ENCODE assay signal across 37 cellular contexts in the genomic region with DNA sequence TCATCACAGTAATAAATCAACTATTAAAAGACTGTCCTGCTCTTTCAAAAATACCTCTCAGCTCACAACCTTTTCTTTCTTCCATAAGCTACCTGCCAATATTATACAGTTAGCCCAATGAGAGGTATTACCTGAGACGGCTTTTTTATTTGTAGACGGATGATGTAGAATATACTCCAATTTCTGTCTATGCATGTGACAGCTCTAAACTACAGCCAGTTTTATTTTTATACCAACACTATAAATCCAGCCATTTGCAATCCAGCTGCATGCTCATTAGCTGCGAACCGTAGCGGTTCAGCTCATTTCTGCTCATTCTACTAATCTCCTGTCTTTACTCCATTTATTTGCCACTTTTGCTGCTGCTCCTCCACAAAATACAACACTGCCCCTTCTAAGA.
"Had no signal": no experiment of that assay in that cellular context is flagged by ENCODE, and none has a peak within 500 bp of the region (broad histone marks: within the 10 kb centered on the region; RNA-seq: fewer than 3 reads in every experiment).

No MANE protein-coding gene starts in this region.

- H3K36me3 Mint-ChIP-seq: activated naive CD4-positive, alpha-beta T cell treated with anti-CD3 and anti-CD28 coated beads, Interleukin-2, amount 10 ng/mL, durations not matched to agents 7 days and 5 days; activated naive CD4-positive, alpha-beta T cell treated with anti-CD3 and anti-CD28 coated beads, Interleukin-2, amount 50 U/mL, for 72 hours had no signal

- H3K9me3 ChIP-seq: adrenal gland, ascending aorta, body of pancreas, breast epithelium had no signal

- H3K9me3 Mint-ChIP-seq: activated naive CD4-positive, alpha-beta T cell treated with anti-CD3 and anti-CD28 coated beads for 36 hours; activated naive CD4-positive, alpha-beta T cell treated with anti-CD3 and anti-CD28 coated beads, Interleukin-2, amount 10 ng/mL, durations not matched to agents 7 days and 5 days; activated naive CD4-positive, alpha-beta T cell treated with anti-CD3 and anti-CD28 coated beads, Interleukin-2, amount 50 U/mL, for 24 hours; activated naive CD4-positive, alpha-beta T cell treated with anti-CD3 and anti-CD28 coated beads, Interleukin-2, amount 50 U/mL, for 72 hours; activated naive CD8-positive, alpha-beta T cell treated with anti-CD3 and anti-CD28 coated beads for 36 hours; activated naive CD8-positive, alpha-beta T cell treated with anti-CD3 and anti-CD28 coated beads, Interleukin-2, amount 10 ng/mL, durations not matched to agents 7 days and 5 days; activated naive CD8-positive, alpha-beta T cell treated with anti-CD3 and anti-CD28 coated beads, Interleukin-2, amount 50 U/mL, for 24 hours; activated T-cell treated with anti-CD3 and anti-CD28 coated beads, Interleukin-2, amount 50 U/mL, for 24 hours; activated T-cell treated with anti-CD3 and anti-CD28 coated beads, Interleukin-2, amount 50 U/mL, for 4 hours; activated T-cell treated with anti-CD3 and anti-CD28 coated beads, Interleukin-2, amount 50 U/mL, for 72 hours; activated T-helper 1 cell treated with anti-CD3 and anti-CD28 coated beads, Interleukin-12 subunit alpha, Interleukin-12 subunit beta, Interleukin-2, Interleukin-4 antibody, amounts not matched to agents 30 ng/mL and 10 ng/mL and 1 ng/mL, durations not matched to agents 14 hours and 24 hours and 36 hours; activated T-helper 17 cell treated with anti-CD3 and anti-CD28 coated beads, Interleukin-2, amount 50 U/mL, for 72 hours; activated T-helper 2 cell treated with anti-CD3 and anti-CD28 coated beads, Interferon-gamma antibody, Interleukin-2, Interleukin-4, amounts not matched to agents 10 μg/mL and 5 μg/mL and 100 μg/mL, durations not matched to agents 14 hours and 24 hours and 36 hours; brain; central memory CD8-positive, alpha-beta T cell had no signal

- H3K27ac ChIP-seq: ascending aorta, body of pancreas, brain microvascular endothelial cell, breast epithelium, cardiac muscle cell had no signal

- H3K27ac Mint-ChIP-seq: activated naive CD4-positive, alpha-beta T cell treated with anti-CD3 and anti-CD28 coated beads for 36 hours; activated naive CD4-positive, alpha-beta T cell treated with anti-CD3 and anti-CD28 coated beads, Interleukin-2, amount 10 ng/mL, durations not matched to agents 7 days and 5 days; activated naive CD4-positive, alpha-beta T cell treated with anti-CD3 and anti-CD28 coated beads, Interleukin-2, amount 50 U/mL, for 24 hours; activated naive CD4-positive, alpha-beta T cell treated with anti-CD3 and anti-CD28 coated beads, Interleukin-2, amount 50 U/mL, for 72 hours; activated naive CD8-positive, alpha-beta T cell; activated naive CD8-positive, alpha-beta T cell treated with anti-CD3 and anti-CD28 coated beads for 36 hours; activated naive CD8-positive, alpha-beta T cell treated with anti-CD3 and anti-CD28 coated beads, Interleukin-2, amount 10 ng/mL, durations not matched to agents 7 days and 5 days; activated naive CD8-positive, alpha-beta T cell treated with anti-CD3 and anti-CD28 coated beads, Interleukin-2, amount 50 U/mL, for 24 hours; activated T-cell treated with anti-CD3 and anti-CD28 coated beads, Interleukin-2, amount 50 U/mL, for 24 hours; activated T-cell treated with anti-CD3 and anti-CD28 coated beads, Interleukin-2, amount 50 U/mL, for 72 hours; activated T-helper 1 cell treated with anti-CD3 and anti-CD28 coated beads, Interleukin-12 subunit alpha, Interleukin-12 subunit beta, Interleukin-2, Interleukin-4 antibody, amounts not matched to agents 30 ng/mL and 10 ng/mL and 1 ng/mL, durations not matched to agents 14 hours and 24 hours and 36 hours; activated T-helper 17 cell treated with anti-CD3 and anti-CD28 coated beads, Interleukin-2, amount 50 U/mL, for 72 hours; activated T-helper 2 cell treated with anti-CD3 and anti-CD28 coated beads, Interferon-gamma antibody, Interleukin-2, Interleukin-4, amounts not matched to agents 10 μg/mL and 5 μg/mL and 100 μg/mL, durations not matched to agents 14 hours and 24 hours and 36 hours had no signal

- H3K27me3 ChIP-seq: adrenal gland, ascending aorta, body of pancreas, brain microvascular endothelial cell, breast epithelium, cardiac muscle cell had no signal

- H3K4me3 Mint-ChIP-seq: activated naive CD4-positive, alpha-beta T cell treated with anti-CD3 and anti-CD28 coated beads for 36 hours; activated naive CD4-positive, alpha-beta T cell treated with anti-CD3 and anti-CD28 coated beads, Interleukin-2, amount 10 ng/mL, durations not matched to agents 7 days and 5 days; activated naive CD4-positive, alpha-beta T cell treated with anti-CD3 and anti-CD28 coated beads, Interleukin-2, amount 50 U/mL, for 24 hours; activated naive CD8-positive, alpha-beta T cell; activated naive CD8-positive, alpha-beta T cell treated with anti-CD3 and anti-CD28 coated beads for 36 hours; activated naive CD8-positive, alpha-beta T cell treated with anti-CD3 and anti-CD28 coated beads, Interleukin-2, amount 10 ng/mL, durations not matched to agents 7 days and 5 days; activated naive CD8-positive, alpha-beta T cell treated with anti-CD3 and anti-CD28 coated beads, Interleukin-2, amount 50 U/mL, for 24 hours; activated T-cell treated with anti-CD3 and anti-CD28 coated beads, Interleukin-2, amount 50 U/mL, for 24 hours; activated T-cell treated with anti-CD3 and anti-CD28 coated beads, Interleukin-2, amount 50 U/mL, for 4 hours; activated T-cell treated with anti-CD3 and anti-CD28 coated beads, Interleukin-2, amount 50 U/mL, for 72 hours; activated T-helper 1 cell treated with anti-CD3 and anti-CD28 coated beads, Interleukin-12 subunit alpha, Interleukin-12 subunit beta, Interleukin-2, Interleukin-4 antibody, amounts not matched to agents 30 ng/mL and 10 ng/mL and 1 ng/mL, durations not matched to agents 14 hours and 24 hours and 36 hours; activated T-helper 17 cell treated with anti-CD3 and anti-CD28 coated beads, Interleukin-2, amount 50 U/mL, for 72 hours; brain; central memory CD8-positive, alpha-beta T cell had no signal

- DNase-seq: activated effector memory CD4-positive, alpha-beta T cell treated with anti-CD3 and anti-CD28 coated beads, Interleukin-2, amount 50 U/mL, for 16 hours; activated effector memory CD4-positive, alpha-beta T cell treated with Interleukin-2 at 50 U/mL for 16 hours; activated gamma-delta T cell; activated gamma-delta T cell treated with Interleukin-2 at 50 U/mL for 16 hours; activated naive CD4-positive, alpha-beta T cell; activated naive CD4-positive, alpha-beta T cell treated with anti-CD3 and anti-CD28 coated beads for 36 hours; activated naive CD4-positive, alpha-beta T cell treated with anti-CD3 and anti-CD28 coated beads, Interleukin-2, amount 10 ng/mL, durations not matched to agents 7 days and 5 days; activated naive CD4-positive, alpha-beta T cell treated with anti-CD3 and anti-CD28 coated beads, Interleukin-2, amount 50 U/mL, for 16 hours; activated naive CD4-positive, alpha-beta T cell treated with Interleukin-2 at 50 U/mL for 16 hours; activated naive CD8-positive, alpha-beta T cell treated with anti-CD3 and anti-CD28 coated beads for 36 hours; activated naive CD8-positive, alpha-beta T cell treated with anti-CD3 and anti-CD28 coated beads, Interleukin-2, amount 10 ng/mL, durations not matched to agents 7 days and 5 days; activated naive CD8-positive, alpha-beta T cell treated with anti-CD3 and anti-CD28 coated beads, Interleukin-2, amount 50 U/mL, for 24 hours; activated T-cell treated with anti-CD3 and anti-CD28 coated beads, Interleukin-2, amount 50 U/mL, for 24 hours; activated T-cell treated with anti-CD3 and anti-CD28 coated beads, Interleukin-2, amount 50 U/mL, for 4 hours; activated T-cell treated with anti-CD3 and anti-CD28 coated beads, Interleukin-2, amount 50 U/mL, for 48 hours; activated T-cell treated with anti-CD3 and anti-CD28 coated beads, Interleukin-2, amount 50 U/mL, for 72 hours; adrenal gland; amniotic stem cell; amygdala; anterior cingulate cortex; aorta; body of pancreas; brain microvascular endothelial cell; caudate nucleus; central memory CD4-positive, alpha-beta T cell; cerebellar nuclear complex had no signal

- H3K4me1 ChIP-seq: body of pancreas, breast epithelium had no signal

- H3K36me3 ChIP-seq: adrenal gland, ascending aorta, brain microvascular endothelial cell, breast epithelium, cardiac muscle cell had no signal

- H3K4me1 Mint-ChIP-seq: activated naive CD4-positive, alpha-beta T cell treated with anti-CD3 and anti-CD28 coated beads, Interleukin-2, amount 10 ng/mL, durations not matched to agents 7 days and 5 days had no signal

- ATAC-seq: activated naive CD4-positive, alpha-beta T cell treated with anti-CD3 and anti-CD28 coated beads, Interleukin-2, amount 50 U/mL, for 72 hours; activated naive CD8-positive, alpha-beta T cell treated with anti-CD3 and anti-CD28 coated beads, Interleukin-2, amount 50 U/mL, for 24 hours; activated T-cell treated with anti-CD3 and anti-CD28 coated beads, Interleukin-2, amount 50 U/mL, for 4 hours; activated T-cell treated with anti-CD3 and anti-CD28 coated beads, Interleukin-2, amount 50 U/mL, for 72 hours; activated T-helper 17 cell treated with anti-CD3 and anti-CD28 coated beads, Interleukin-2, amount 50 U/mL, for 72 hours; body of pancreas had no signal

- H3K4me3 ChIP-seq: adrenal gland, ascending aorta, body of pancreas, breast epithelium, cardiac muscle cell had no signal

- H3K27me3 Mint-ChIP-seq: activated naive CD4-positive, alpha-beta T cell treated with anti-CD3 and anti-CD28 coated beads, Interleukin-2, amount 10 ng/mL, durations not matched to agents 7 days and 5 days; activated naive CD4-positive, alpha-beta T cell treated with anti-CD3 and anti-CD28 coated beads, Interleukin-2, amount 50 U/mL, for 24 hours; activated naive CD8-positive, alpha-beta T cell; activated naive CD8-positive, alpha-beta T cell treated with anti-CD3 and anti-CD28 coated beads for 36 hours; activated naive CD8-positive, alpha-beta T cell treated with anti-CD3 and anti-CD28 coated beads, Interleukin-2, amount 10 ng/mL, durations not matched to agents 7 days and 5 days; activated naive CD8-positive, alpha-beta T cell treated with anti-CD3 and anti-CD28 coated beads, Interleukin-2, amount 50 U/mL, for 24 hours; activated T-cell treated with anti-CD3 and anti-CD28 coated beads, Interleukin-2, amount 50 U/mL, for 24 hours; activated T-helper 17 cell treated with anti-CD3 and anti-CD28 coated beads, Interleukin-2, amount 50 U/mL, for 72 hours; brain; central memory CD8-positive, alpha-beta T cell had no signal
